ENCODE assay signal across 1 cellular context in genomic region chr20:22490287-22491187, GRCh38.
TF ChIP-seq lines count a peak whose summit lies in the region.

No MANE protein-coding gene starts in this region.

TF ChIP-seq in HepG2, 621 proteins besides CTCF, POLR2A, EP300 and RAD21 (continued from another document and continues in another):
- TF ChIP-seq ZBTB49 (CRISPR knock-in tag; IDR thresholded peaks at IDR 0.05; ENCODE audit: borderline replicate concordance) (0 out of 2 replicates have a peak, but pooled peaks have one; percentile 71), ZBTB7B (CRISPR knock-in tag; IDR thresholded peaks at IDR 0.05) (peak; percentile 76), DBP (CRISPR knock-in tag; IDR thresholded peaks at IDR 0.05; ENCODE audit: not compliant biosample characterization) (peak; percentile 30), ZNF784 (CRISPR knock-in tag; IDR thresholded peaks at IDR 0.05; ENCODE audit: borderline replicate concordance) (no peak), KLF16 (CRISPR knock-in tag; IDR thresholded peaks at IDR 0.05) (peak in 1 of 2 experiments; percentile 87; a peak in 2 of 4 replicates), ZNF256 (CRISPR knock-in tag; conservative IDR thresholded peaks at IDR 0.05) (peak; percentile 58; the same call in 1 of the 2 replicates), ZNF704 (CRISPR knock-in tag; IDR thresholded peaks at IDR 0.05; ENCODE audit: borderline replicate concordance) (peak; percentile 37; the same call in 1 of the 2 replicates), BORCS8-MEF2B (CRISPR knock-in tag; IDR thresholded peaks at IDR 0.05) (0 out of 2 replicates have a peak, but pooled peaks have one; percentile 15), NR0B2 (CRISPR knock-in tag; IDR thresholded peaks at IDR 0.05) (no peak), ZNF597 (CRISPR knock-in tag; IDR thresholded peaks at IDR 0.05) (no peak), ZHX2 (IDR thresholded peaks at IDR 0.05; ENCODE audit: low read depth) (peak; percentile 82; the same call in 1 of the 2 replicates), ZHX2 (CRISPR knock-in tag; IDR thresholded peaks at IDR 0.05; ENCODE audit: borderline replicate concordance) (no peak), ZNF414 (CRISPR knock-in tag; IDR thresholded peaks at IDR 0.05) (no peak; the same call in 1 of the 2 replicates), ZNF619 (CRISPR knock-in tag; IDR thresholded peaks at IDR 0.05) (peak; percentile 97; the same call in 1 of the 2 replicates), CCAR2 (optimal IDR thresholded peaks at IDR 0.05; ENCODE audit: low read depth, low read length) (no peak), IRF9 (CRISPR knock-in tag; IDR thresholded peaks at IDR 0.05; ENCODE audit: borderline replicate concordance) (peak; percentile 89), SUZ12 (IDR thresholded peaks at IDR 0.05; ENCODE audit: low read depth, low read length) (no peak), ZXDC (CRISPR knock-in tag; IDR thresholded peaks at IDR 0.05) (peak; percentile 44; the same call in 1 of the 2 replicates), AKNA (CRISPR knock-in tag; IDR thresholded peaks at IDR 0.05; ENCODE audit: borderline replicate concordance) (no peak), ZNF496 (CRISPR knock-in tag; IDR thresholded peaks at IDR 0.05; ENCODE audit: insufficient replicate concordance) (no peak), PATZ1 (CRISPR knock-in tag; IDR thresholded peaks at IDR 0.05) (peak; percentile 85), KLF15 (CRISPR knock-in tag; IDR thresholded peaks at IDR 0.05; ENCODE audit: borderline replicate concordance) (no peak; the same call in 1 of the 2 replicates), ZNF720 (CRISPR knock-in tag; IDR thresholded peaks at IDR 0.05) (no peak), SNAPC2 (CRISPR knock-in tag; IDR thresholded peaks at IDR 0.05) (no peak)
